8 cellular contexts compared by ENCODE assay signal in the genomic region with DNA sequence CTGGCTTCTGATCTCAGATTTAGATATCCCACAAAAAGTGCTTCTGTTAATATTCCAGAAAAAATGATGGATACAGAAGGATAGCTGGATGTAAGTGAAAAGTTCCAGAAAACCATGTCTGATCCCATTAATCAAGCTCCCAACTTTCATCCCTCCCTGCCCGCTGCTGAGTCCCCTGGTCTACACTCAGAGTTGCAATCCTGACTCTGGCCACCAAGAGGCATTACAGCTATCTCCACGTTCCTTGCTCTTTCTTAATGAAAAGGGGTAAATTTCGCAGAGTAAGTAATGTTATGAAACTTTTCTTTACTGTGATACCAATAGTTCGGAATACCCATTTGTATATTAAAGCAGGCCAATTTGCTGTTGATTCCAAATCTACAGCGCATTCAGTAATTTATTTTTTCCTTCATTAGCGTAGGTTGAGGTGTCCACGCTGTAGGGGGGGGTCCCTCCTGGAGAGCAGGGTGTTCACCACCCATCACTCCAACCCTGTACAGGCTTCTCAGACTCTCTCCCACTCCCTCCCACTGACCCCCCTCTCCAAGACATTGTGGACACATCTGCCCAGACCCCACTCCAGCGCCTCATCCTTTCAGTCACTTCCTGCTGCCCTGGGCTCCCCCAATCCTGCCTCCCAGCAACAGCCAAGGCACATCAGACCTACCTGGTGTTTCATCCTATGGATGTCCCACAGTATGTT. TPM values are rescaled to one million over a fixed set of nuclear protein-coding genes. Genes with fewer than 3 reads are reported as not detected.
A peak's percentile ranks its signal among the peaks of the same experiment; 100 is the strongest.
DNase-seq lines count a peak whose midpoint lies in the region; ATAC-seq and TF ChIP-seq lines count a peak whose summit lies in the region.

No MANE protein-coding gene starts in this region.

- peak overlapping the region; percentile 77 for H3K4me3 Mint-ChIP-seq in activated T-cell treated with anti-CD3 and anti-CD28 coated beads, Interleukin-2, amount 50 U/mL, for 24 hours
- no peak overlapping the region for H3K4me3 Mint-ChIP-seq in H9
- H3K4me3 Mint-ChIP-seq in activated CD4-positive, alpha-beta memory T cell treated with anti-CD3 and anti-CD28 coated beads for 36 hours: peak overlapping the region; percentile 83
- peak overlapping the region; percentile 84 for H3K4me3 Mint-ChIP-seq in natural killer cell

- no peak overlapping the region for H3K9ac ChIP-seq in H9 (ENCODE audit: extremely low read depth, insufficient read length, low read length)
- H3K9ac ChIP-seq in Loucy (ENCODE audit: low read depth, low read length, poor library complexity, severe bottlenecking): peak overlapping the region; percentile 17

- no peak overlapping the region for H2BK20ac ChIP-seq in H9 (ENCODE audit: low read depth, low read length, poor library complexity, severe bottlenecking)

- no peak for TF ChIP-seq EP300 in esophagus muscularis mucosa (IDR thresholded peaks at IDR 0.05)

- H3K9me2 ChIP-seq in Loucy (replicated peaks; ENCODE audit: low read depth, low read length): no peaks in the 10 kb centered on the region

- no peaks in the 10 kb centered on the region for H3K79me1 ChIP-seq in H9 (ENCODE audit: insufficient read depth, low read depth, low read length, poor library complexity, severe bottlenecking)

- no peaks in the 10 kb centered on the region for H3K9me3 Mint-ChIP-seq in activated T-cell treated with anti-CD3 and anti-CD28 coated beads, Interleukin-2, amount 50 U/mL, for 24 hours
- peaks cover 23 to 66% of the 10 kb centered on the region in 2 experiments for H3K9me3 Mint-ChIP-seq in H9
- peaks cover 4% of the 10 kb centered on the region for H3K9me3 Mint-ChIP-seq in activated CD4-positive, alpha-beta memory T cell treated with anti-CD3 and anti-CD28 coated beads for 36 hours
- H3K9me3 Mint-ChIP-seq in natural killer cell: no peaks in the 10 kb centered on the region

- H3F3A ChIP-seq in Loucy (ENCODE audit: low read depth): no peaks in the 10 kb centered on the region

- H3K23me2 ChIP-seq in H9 (ENCODE audit: insufficient read length, low read depth, low read length, poor library complexity, severe bottlenecking): no peaks in the 10 kb centered on the region

- no peak overlapping the region for H4K91ac ChIP-seq in H9 (ENCODE audit: insufficient read length, low read depth, low read length)

- H3K9me3 ChIP-seq in H9 (ENCODE audit: control insufficient read depth, low read depth, low read length): peaks cover 13% of the 10 kb centered on the region
- no peaks in the 10 kb centered on the region for H3K9me3 ChIP-seq in Loucy (ENCODE audit: insufficient read depth, low read depth, low read length)
- no peaks in the 10 kb centered on the region for H3K9me3 ChIP-seq in esophagus muscularis mucosa

- H3K36me3 ChIP-seq in Loucy (ENCODE audit: insufficient read depth, low read length): no peaks in the 10 kb centered on the region
- H3K36me3 ChIP-seq in esophagus muscularis mucosa: no peaks in the 10 kb centered on the region

- H4K5ac ChIP-seq in H9 (ENCODE audit: insufficient read length, low read depth, low read length): no peak overlapping the region

- intact Hi-C loops in activated CD4-positive, alpha-beta memory T cell treated with anti-CD3 and anti-CD28 coated beads for 36 hours (cut with micrococcal nuclease): loop anchor here (1.0 kb wide), 4 partner anchors 121 to 513 kb away; a partner anchor contains a TSS
- intact Hi-C loops in esophagus muscularis mucosa (cut with DNase I): loop anchor here (1.0 kb wide), 1 partner anchor 121 kb away; no protein-coding TSS in a partner anchor
- intact Hi-C loops in natural killer cell (cut with micrococcal nuclease): loop anchor here (1.0 to 5.0 kb wide), 2 partner anchors 121 to 512 kb away; no protein-coding TSS in a partner anchor

- peak overlapping the region; percentile 78 for H3K27ac Mint-ChIP-seq in activated T-cell treated with anti-CD3 and anti-CD28 coated beads, Interleukin-2, amount 50 U/mL, for 24 hours
- H3K27ac Mint-ChIP-seq in H9 (no peak overlapping the region; a peak in 1 of 7 replicates), natural killer cell (peak overlapping the region in 1 of 2 donors; percentile 58)
- H3K27ac Mint-ChIP-seq in activated CD4-positive, alpha-beta memory T cell treated with anti-CD3 and anti-CD28 coated beads for 36 hours: peak overlapping the region; percentile 58

- H2AK5ac ChIP-seq in H9 (ENCODE audit: insufficient read length, low read length): no peak overlapping the region

- H3K36me3 Mint-ChIP-seq in activated T-cell treated with anti-CD3 and anti-CD28 coated beads, Interleukin-2, amount 50 U/mL, for 24 hours (ENCODE audit: low read depth): no peaks in the 10 kb centered on the region
- peaks cover 14 to 27% (median 18%) of the 10 kb centered on the region in 3 experiments for H3K36me3 Mint-ChIP-seq in H9 (ENCODE audit: insufficient read depth in 1 of 3, low read depth in 3 of 3)
- H3K36me3 Mint-ChIP-seq in activated CD4-positive, alpha-beta memory T cell treated with anti-CD3 and anti-CD28 coated beads for 36 hours: no peaks in the 10 kb centered on the region
- H3K36me3 Mint-ChIP-seq in natural killer cell: no peaks in the 10 kb centered on the region

- peak; percentile 38 for DNase-seq in activated T-cell treated with anti-CD3 and anti-CD28 coated beads, Interleukin-2, amount 50 U/mL, for 24 hours
- DNase-seq in activated T-cell treated with anti-CD3 and anti-CD28 coated beads for 4 hours (no peak), H9 (peak; percentile 57), esophagus muscularis mucosa (ENCODE audit: extremely low spot score) (no peak), natural killer cell (no peak), DMS79 treated with DMSO at 0.1 percent for 48 hours (lab: John Stamatoyannopoulos, UW) (no peak)
- DNase-seq in activated CD4-positive, alpha-beta memory T cell treated with anti-CD3 and anti-CD28 coated beads for 36 hours: peak; percentile 27

- TF ChIP-seq POLR2A in esophagus muscularis mucosa (IDR thresholded peaks at IDR 0.05; ENCODE audit: low read depth): no peak

- no peak overlapping the region for H3K27ac ChIP-seq in H9 (ENCODE audit: insufficient read length, low read depth, low read length)
- H3K27ac ChIP-seq in esophagus muscularis mucosa (replicated peaks in 1 of 4): no peak overlapping the region

- H3K27me3 Mint-ChIP-seq in activated T-cell treated with anti-CD3 and anti-CD28 coated beads, Interleukin-2, amount 50 U/mL, for 24 hours: peaks cover 50% of the 10 kb centered on the region
- peaks cover 8% of the 10 kb centered on the region for H3K27me3 Mint-ChIP-seq in H9 (ENCODE audit: low read depth)
- H3K27me3 Mint-ChIP-seq in activated CD4-positive, alpha-beta memory T cell treated with anti-CD3 and anti-CD28 coated beads for 36 hours: no peaks in the 10 kb centered on the region
- H3K27me3 Mint-ChIP-seq in natural killer cell (ENCODE audit: low read depth in 2 of 2): peaks cover 12 to 33% of the 10 kb centered on the region in 2 donors

- H3K4me1 Mint-ChIP-seq in activated T-cell treated with anti-CD3 and anti-CD28 coated beads, Interleukin-2, amount 50 U/mL, for 24 hours (ENCODE audit: low read depth): peaks cover 24% of the 10 kb centered on the region
- H3K4me1 Mint-ChIP-seq in H9: peaks cover 3 to 7% of the 10 kb centered on the region in 2 experiments; a peak in 3 of 4 replicates
- H3K4me1 Mint-ChIP-seq in activated CD4-positive, alpha-beta memory T cell treated with anti-CD3 and anti-CD28 coated beads for 36 hours (ENCODE audit: low read depth): peaks cover 29% of the 10 kb centered on the region
- peaks cover 5 to 7% of the 10 kb centered on the region in 2 donors for H3K4me1 Mint-ChIP-seq in natural killer cell

- H3T11ph ChIP-seq in H9 (ENCODE audit: low read length): no peak overlapping the region

- H4K20me1 ChIP-seq in H9 (ENCODE audit: control insufficient read depth, insufficient read depth, insufficient read length) (no peaks in the 10 kb centered on the region), Loucy (ENCODE audit: insufficient read depth, low read length, poor library complexity, severe bottlenecking) (no peaks in the 10 kb centered on the region)

- no peak overlapping the region for H4K8ac ChIP-seq in H9 (replicated peaks; ENCODE audit: insufficient read length, low read depth, low read length)

- H3K56ac ChIP-seq in H9 (ENCODE audit: insufficient read length, low read depth, low read length): no peak overlapping the region

- H3K4ac ChIP-seq in H9 (ENCODE audit: low read depth, low read length): no peak overlapping the region

- no peak overlapping the region for H2AFZ ChIP-seq in H9 (ENCODE audit: low read length)
- H2AFZ ChIP-seq in Loucy (ENCODE audit: low read length): peak overlapping the region; percentile 93

- H3K4me1 ChIP-seq in H9 (ENCODE audit: insufficient read depth, low read length) (no peaks in the 10 kb centered on the region), Loucy (ENCODE audit: insufficient read depth, low read length, poor library complexity, severe bottlenecking) (peaks cover 4% of the 10 kb centered on the region), esophagus muscularis mucosa (peaks cover 0 to 3% (median 0%) of the 10 kb centered on the region in 4 donors)

- H2BK5ac ChIP-seq in H9 (ENCODE audit: insufficient read length, low read length): no peak overlapping the region

- no peak overlapping the region for H2BK12ac ChIP-seq in H9 (ENCODE audit: insufficient read length, low read depth, low read length)

- H3K4me2 ChIP-seq in H9 (ENCODE audit: insufficient read depth, insufficient read length, low read length) (no peak overlapping the region), Loucy (ENCODE audit: low read depth, low read length, poor library complexity, severe bottlenecking) (peak overlapping the region; percentile 81)

- POLR2A ChIA-PET in activated CD4-positive, alpha-beta memory T cell treated with anti-CD3 and anti-CD28 coated beads for 36 hours (lab: Charles Lee): no interaction called here

- H3K4me3 ChIP-seq in Loucy (ENCODE audit: low read length, poor library complexity, severe bottlenecking): peak overlapping the region; percentile 66
- H3K4me3 ChIP-seq in esophagus muscularis mucosa: peak overlapping the region; percentile 35 to 45 (median 38)

- CTCF ChIA-PET in activated CD4-positive, alpha-beta memory T cell treated with anti-CD3 and anti-CD28 coated beads for 36 hours (lab: Charles Lee): interaction anchor here (0.7 to 3.9 kb wide), 10 partner anchors 9 to 513 kb away, joined by 3 to 34 read pairs (median 8); no protein-coding TSS in a partner anchor

- no peak overlapping the region for H2BK120ac ChIP-seq in H9 (ENCODE audit: low read depth, low read length, poor library complexity, severe bottlenecking)

- H3K18ac ChIP-seq in H9 (ENCODE audit: insufficient read length, low read depth, low read length): no peak overlapping the region

- H3K79me2 ChIP-seq in H9 (ENCODE audit: insufficient read depth, low read length): no peaks in the 10 kb centered on the region; the same call in 1 of the 2 replicates
- no peaks in the 10 kb centered on the region for H3K79me2 ChIP-seq in Loucy (ENCODE audit: insufficient read depth, low read length)

- no peak overlapping the region for H3K14ac ChIP-seq in H9 (ENCODE audit: insufficient read depth, low read length)

- TF ChIP-seq CTCF in H9 (conservative IDR thresholded peaks at IDR 0.05): peak; percentile 35; the same call in 2 of the 3 replicates
- peak; percentile 54 for TF ChIP-seq CTCF in Loucy (conservative IDR thresholded peaks at IDR 0.05; ENCODE audit: low read length)
- peak; percentile 19 to 54 (median 37) for TF ChIP-seq CTCF in esophagus muscularis mucosa (IDR thresholded peaks at IDR 0.05)
- no peak for TF ChIP-seq CTCF in natural killer cell (IDR thresholded peaks at IDR 0.05)

- WGBS in H9 (ENCODE audit: extremely low coverage, insufficient read length, low lambda C conversion rate): no CpG with 5 or more reads among the region's 8 CpGs
- 49% methylated on average over 8 of the region's 8 CpGs for WGBS in esophagus muscularis mucosa

- no peak overlapping the region for H3K23ac ChIP-seq in H9 (ENCODE audit: insufficient read length, low read depth, low read length)

- no peak overlapping the region for H2BK15ac ChIP-seq in H9 (ENCODE audit: low read depth, low read length)

- no peaks in the 10 kb centered on the region for H3K27me3 ChIP-seq in H9 (ENCODE audit: insufficient read depth, low read length)
- no peaks in the 10 kb centered on the region for H3K27me3 ChIP-seq in Loucy (ENCODE audit: insufficient read depth, low read length, poor library complexity, severe bottlenecking)
- H3K27me3 ChIP-seq in esophagus muscularis mucosa: no peaks in the 10 kb centered on the region

- peak; percentile 32 to 68 (median 62) for ATAC-seq in natural killer cell

RNA-seq across cellular contexts. Expression of a gene that starts 55.1 kb away (rescaled TPM):
- total RNA-seq in H9 (2021) (not detected in 2 replicates), esophagus muscularis mucosa (10 to 100 TPM in 1 of 4 donors, 1 to 10 TPM in 3; 4.5 to 13.2 (median 9.5) TPM), natural killer cell (not detected)
- under 1 TPM in 1 of 2 experiments, not detected in 1; 0.10 TPM for total RNA-seq in activated CD4-positive, alpha-beta memory T cell treated with anti-CD3 and anti-CD28 coated beads for 36 hours

Comparison
In these comparisons a context has a peak if more than half of its experiments do, and no peak if none do; other contexts are left out.
1. DNase-seq: peak in activated T-cell treated with anti-CD3 and anti-CD28 coated beads, Interleukin-2, amount 50 U/mL, for 24 hours (single experiment), H9 (single experiment) and activated CD4-positive, alpha-beta memory T cell treated with anti-CD3 and anti-CD28 coated beads for 36 hours (single experiment); none in activated T-cell treated with anti-CD3 and anti-CD28 coated beads for 4 hours (single experiment), esophagus muscularis mucosa (single experiment), natural killer cell (single experiment) and DMS79 treated with DMSO at 0.1 percent for 48 hours (single experiment).
2. H3K27ac Mint-ChIP-seq: peak in activated T-cell treated with anti-CD3 and anti-CD28 coated beads, Interleukin-2, amount 50 U/mL, for 24 hours (single experiment) and activated CD4-positive, alpha-beta memory T cell treated with anti-CD3 and anti-CD28 coated beads for 36 hours (single experiment); none in H9 (0 of 3).
3. H3K4me3 Mint-ChIP-seq: peak in activated T-cell treated with anti-CD3 and anti-CD28 coated beads, Interleukin-2, amount 50 U/mL, for 24 hours (single experiment), activated CD4-positive, alpha-beta memory T cell treated with anti-CD3 and anti-CD28 coated beads for 36 hours (single experiment) and natural killer cell (single experiment); none in H9 (0 of 2).